In the genomic region with DNA sequence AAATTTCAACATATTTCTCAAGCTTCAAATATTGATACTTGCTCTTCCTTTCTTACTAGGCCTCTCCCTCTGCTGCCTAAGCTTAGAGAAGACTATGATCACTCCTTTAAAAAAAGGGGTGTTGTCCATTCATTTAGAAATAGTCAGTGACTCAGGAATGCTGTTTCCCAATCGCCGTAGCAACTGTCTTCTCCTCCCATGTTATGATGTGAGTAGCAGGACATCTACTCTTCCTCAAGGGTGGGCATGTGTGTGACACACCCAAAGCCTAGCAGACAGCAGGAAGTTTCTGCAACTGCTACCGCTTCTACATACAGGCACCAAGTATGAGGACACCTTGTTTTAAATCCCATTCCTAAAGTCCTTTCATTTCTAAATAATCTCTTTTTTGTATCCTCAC, we compare ENCODE assay signal across 8 cellular contexts. TPM values are rescaled to one million over a fixed set of nuclear protein-coding genes. Genes with fewer than 3 reads are reported as not detected.
DNase-seq lines count a peak whose midpoint lies in the region; ATAC-seq, FAIRE-seq and TF ChIP-seq lines count a peak whose summit lies in the region.

No MANE protein-coding gene starts in this region.

- WGBS in esophagus squamous epithelium, 2 donors, result 7 to 22% methylated on average over 3 of the region's 3 CpGs
- 66 to 78% methylated on average over 3 of the region's 3 CpGs for WGBS in pancreas, 2 donors

- no peaks in the 10 kb centered on the region for H3K27me3 ChIP-seq in esophagus squamous epithelium
- no peaks in the 10 kb centered on the region for H3K27me3 ChIP-seq in pancreas

- H3K4me1 ChIP-seq in esophagus squamous epithelium (peaks cover 11 to 54% (median 16%) of the 10 kb centered on the region in 3 donors), pancreas (peaks cover 7 to 53% (median 28%) of the 10 kb centered on the region in 3 donors)

- H3K4me3 ChIP-seq in esophagus squamous epithelium (no peak overlapping the region), pancreas (no peak overlapping the region)

- TF ChIP-seq CTCF in esophagus squamous epithelium (IDR thresholded peaks at IDR 0.05), result no peak
- TF ChIP-seq CTCF in pancreas (IDR thresholded peaks at IDR 0.05), result no peak
- TF ChIP-seq CTCF in GM13977 (IDR thresholded peaks at IDR 0.05; ENCODE audit: extremely low read depth, insufficient read depth, missing control alignments), result no peak

- TF ChIP-seq POLR2A in H54 (IDR thresholded peaks at IDR 0.05; ENCODE audit: low read depth, low read length), result no peak
- no peak for TF ChIP-seq POLR2A in esophagus squamous epithelium (IDR thresholded peaks at IDR 0.05)

- FAIRE-seq in H54 (lab: Jason Lieb, UNC) (peak; percentile 99), pancreas (lab: Jason Lieb, UNC) (no peak)

- DNase-seq in 8988T (peak; percentile 24), H54 (ENCODE audit: insufficient read length, low spot score) (peak; percentile 63), SW 1271 (lab: John Stamatoyannopoulos, UW) (peak; percentile 89 to 97), esophagus squamous epithelium (lab: John Stamatoyannopoulos, UW) (no peak), pancreas (peak in 1 of 6 donors; percentile 31), GM13977 (ENCODE audit: low spot score) (no peak)

- H3K36me3 ChIP-seq in esophagus squamous epithelium, result no peaks in the 10 kb centered on the region
- no peaks in the 10 kb centered on the region for H3K36me3 ChIP-seq in pancreas

- in situ Hi-C loops in GM13977 (cut with MboI; ENCODE audit: low pct_unique_long_range_greater_than_20kb, low sequenced_read_pairs, unreplicated experiment), result no loop called here

- peak in 3 of 4 donors; percentile 33 to 73 (median 49) for ATAC-seq in pancreas
- ATAC-seq in HG03135 (IDR thresholded peaks at IDR 0.05; ENCODE audit: unreplicated experiment), result no peak
- ATAC-seq in GM21390 (IDR thresholded peaks at IDR 0.05; ENCODE audit: unreplicated experiment), result no peak

- intact Hi-C loops in esophagus squamous epithelium (cut with DNase I) (no loop called here), pancreas (cut with DNase I) (no loop called here)

- no peaks in the 10 kb centered on the region for H3K9me3 ChIP-seq in esophagus squamous epithelium
- no peaks in the 10 kb centered on the region for H3K9me3 ChIP-seq in pancreas

- peak overlapping the region; percentile 72 to 87 (median 80) for H3K27ac ChIP-seq in esophagus squamous epithelium
- peak overlapping the region in 1 of 4 donors; percentile 10 for H3K27ac ChIP-seq in pancreas

RNA-seq across cellular contexts. Expression of gene DIAPH1, which starts 14.5 kb away (rescaled TPM):
- total RNA-seq in esophagus squamous epithelium (100 to 1,000 TPM in 3 of 4 donors, 10 to 100 TPM in 1; 63.0 to 157 (median 124) TPM), pancreas (10 to 100 TPM; 41.1 to 72.7 (median 61.0) TPM)
- polyA plus RNA-seq in pancreas, result 10 to 100 TPM; 28.9 to 41.2 TPM

RNA-seq across cellular contexts. Expression of gene HDAC3, which starts 32.3 kb away (rescaled TPM):
- 10 to 100 TPM; 33.0 to 60.8 (median 40.4) TPM for total RNA-seq in esophagus squamous epithelium
- total RNA-seq in pancreas, result 10 to 100 TPM; 17.8 to 28.5 (median 26.0) TPM
- polyA plus RNA-seq in pancreas, result 10 to 100 TPM; 30.5 to 68.9 TPM

RNA-seq across cellular contexts. Expression of gene RELL2, which starts 32.5 kb away (rescaled TPM):
- total RNA-seq in esophagus squamous epithelium, result 10 to 100 TPM in 1 of 4 donors, 1 to 10 TPM in 3; 4.3 to 10.4 (median 6.4) TPM
- total RNA-seq in pancreas, result 1 to 10 TPM in 3 of 6 donors, under 1 TPM in 3; 0.67 to 2.2 (median 1.1) TPM
- polyA plus RNA-seq in pancreas, result 1 to 10 TPM; 7.1 to 9.0 TPM

RNA-seq across cellular contexts. Expression of gene FCHSD1, which starts 46.9 kb away (rescaled TPM):
- total RNA-seq in esophagus squamous epithelium (10 to 100 TPM in 2 of 4 donors, 1 to 10 TPM in 2; 6.0 to 27.7 (median 10.4) TPM), pancreas (10 to 100 TPM in 1 of 6 donors, 1 to 10 TPM in 5; 4.8 to 18.3 (median 7.7) TPM)
- polyA plus RNA-seq in pancreas, result 10 to 100 TPM; 20.0 to 22.4 TPM

Comparison
In these comparisons a context has a peak if more than half of its experiments do, and no peak if none do; other contexts are left out.
1. DNase-seq: peak in 8988T (single experiment), H54 (single experiment) and SW 1271 (2 of 2); none in esophagus squamous epithelium (single experiment) and GM13977 (single experiment).
2. ATAC-seq: peak in pancreas (3 of 4); none in HG03135 (single experiment) and GM21390 (single experiment).